In the genomic region with DNA sequence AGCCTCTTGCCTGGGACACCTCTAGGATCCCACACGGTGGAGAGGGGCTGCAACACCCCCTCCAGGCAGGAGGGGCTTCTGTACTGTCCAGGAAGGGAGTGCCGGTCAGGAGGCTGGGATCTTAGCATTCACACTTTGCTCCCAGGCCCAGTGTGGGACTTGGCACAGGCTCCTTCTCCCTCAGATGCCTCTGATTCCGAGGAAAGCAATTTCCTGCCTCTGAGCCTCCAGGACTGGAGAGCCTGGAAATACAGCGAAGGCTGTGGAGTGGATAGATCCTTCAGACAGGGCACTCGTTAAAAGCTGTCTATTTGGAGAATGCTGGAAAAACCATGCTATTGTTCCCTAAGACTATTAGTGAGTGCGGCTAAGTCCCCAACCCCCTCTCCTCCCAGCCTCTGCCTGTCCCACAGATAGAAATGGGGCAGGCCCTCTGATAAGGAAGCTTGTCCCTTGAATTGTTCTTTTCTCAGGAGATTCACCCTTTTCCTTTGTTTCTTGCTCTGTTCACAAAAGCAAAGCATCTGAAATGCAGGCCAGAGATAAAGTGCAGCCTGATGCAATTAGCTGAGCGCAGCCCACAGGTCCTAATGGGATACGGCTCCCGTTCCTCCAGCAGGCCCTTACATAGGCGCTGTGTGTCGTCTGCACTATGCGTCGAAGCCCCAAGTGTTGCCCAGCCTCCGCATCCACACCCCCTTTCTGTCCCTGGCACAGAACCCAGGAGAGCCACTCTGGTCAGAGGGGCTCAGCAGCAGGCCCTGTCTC, we compare ENCODE assay signal across 11 cellular contexts.
DNase-seq lines count a peak whose midpoint lies in the region; ATAC-seq and TF ChIP-seq lines count a peak whose summit lies in the region.
"Had no signal": no experiment of that assay in that cellular context is flagged by ENCODE, and none has a peak within 500 bp of the region (broad histone marks: within the 10 kb centered on the region; RNA-seq: fewer than 3 reads in every experiment).

No MANE protein-coding gene starts in this region.

- ATAC-seq in heart right ventricle: peak; percentile 39 to 85 (median 76)
- no peak for ATAC-seq in GM18873 (IDR thresholded peaks at IDR 0.05; ENCODE audit: low FRiP score, unreplicated experiment)
- ATAC-seq in HG03565 (IDR thresholded peaks at IDR 0.05; ENCODE audit: unreplicated experiment): no peak
- no peak for ATAC-seq in HG02870 (IDR thresholded peaks at IDR 0.05; ENCODE audit: unreplicated experiment)
- ATAC-seq: activated T-cell treated with anti-CD3 and anti-CD28 coated beads, Interleukin-2, amount 50 U/mL, for 72 hours had no signal

- peak overlapping the region; percentile 1 for H3K27ac ChIP-seq in angular gyrus (ENCODE audit: low read depth, low read length)
- H3K27ac ChIP-seq in heart right ventricle: peak overlapping the region in 9 of 10 donors; percentile 26 to 67 (median 61)

- H3K9me3 ChIP-seq in heart right ventricle: no peaks in the 10 kb centered on the region

- peaks cover 5 to 19% (median 14%) of the 10 kb centered on the region in 9 donors for H3K4me1 ChIP-seq in heart right ventricle

- no peaks in the 10 kb centered on the region for H3K27me3 ChIP-seq in heart right ventricle

- no peak overlapping the region for H3K4me3 ChIP-seq in heart right ventricle
- H3K4me3 ChIP-seq in retinal pigment epithelial cell (ENCODE audit: low read length): no peak overlapping the region

- 59 to 60% methylated on average over 14 of the region's 14 CpGs for WGBS in heart right ventricle, 2 donors

- DNase-seq in ELR (ENCODE audit: low read depth) (peak; percentile 52), heart right ventricle (peak in 1 of 2 donors; percentile 54), retinal pigment epithelial cell (ENCODE audit: low read depth) (peak; percentile 42)
- no peak for DNase-seq in stimulated activated naive CD4-positive, alpha-beta T cell (lab: John Stamatoyannopoulos, UW)
- DNase-seq: activated T-cell treated with anti-CD3 and anti-CD28 coated beads, Interleukin-2, amount 50 U/mL, for 72 hours; NCI-H345; T-helper 9 cell had no signal

- TF ChIP-seq CTCF in heart right ventricle (IDR thresholded peaks at IDR 0.05) (no peak), retinal pigment epithelial cell (conservative IDR thresholded peaks at IDR 0.05; ENCODE audit: low read depth, low read length) (no peak)

- intact Hi-C loops in heart right ventricle (cut with DNase I): loop anchor here in 1 of 10 donors (5.0 kb wide), 1 partner anchor 110 kb away; no protein-coding TSS in a partner anchor

- no peaks in the 10 kb centered on the region for H3K36me3 ChIP-seq in heart right ventricle

Comparison
In these comparisons a context has a peak if more than half of its experiments do, and no peak if none do; other contexts are left out.
1. DNase-seq: peak in ELR (single experiment) and retinal pigment epithelial cell (single experiment); none in stimulated activated naive CD4-positive, alpha-beta T cell (0 of 6).
2. ATAC-seq: peak in heart right ventricle (8 of 8); none in GM18873 (single experiment), HG03565 (single experiment) and HG02870 (single experiment).